Comparison of ENCODE assay signal across 15 cellular contexts in genomic region chr12:123512838-123513665, GRCh38. TPM values are rescaled to one million over a fixed set of nuclear protein-coding genes. Genes with fewer than 3 reads are reported as not detected.
A peak's percentile ranks its signal among the peaks of the same experiment; 100 is the strongest.
DNase-seq lines count a peak whose midpoint lies in the region; ATAC-seq, FAIRE-seq and TF ChIP-seq lines count a peak whose summit lies in the region.
"Had no signal": no experiment of that assay in that cellular context is flagged by ENCODE, and none has a peak within 500 bp of the region (broad histone marks: within the 10 kb centered on the region; RNA-seq: fewer than 3 reads in every experiment).

No MANE protein-coding gene starts in this region.

- H3K27ac ChIP-seq in right atrium auricular region = peak overlapping the region; percentile 84 to 92
- peak overlapping the region; percentile 38 to 43 for H3K27ac ChIP-seq in thoracic aorta

- no peak for FAIRE-seq in GM12892 (lab: Jason Lieb, UNC)
- FAIRE-seq: small intestine had no signal

- H3K4me1 ChIP-seq in right atrium auricular region = peaks cover 0 to 25% of the 10 kb centered on the region in 2 donors
- no peaks in the 10 kb centered on the region for H3K4me1 ChIP-seq in thoracic aorta (ENCODE audit: control insufficient read depth in 1 of 2, low read depth in 2 of 2)

- no peak for ATAC-seq in thoracic aorta (ENCODE audit: insufficient number of reproducible peaks, low FRiP score, low read depth)

- peaks cover 53% of the 10 kb centered on the region for H3K36me3 ChIP-seq in right atrium auricular region
- H3K36me3 ChIP-seq in thoracic aorta = peaks cover 22% of the 10 kb centered on the region

- DNase-seq in DMS 273 (lab: John Stamatoyannopoulos, UW; ENCODE audit: unreplicated experiment) (peak; percentile 18), DMS 273 treated with DMSO at 0.1 percent for 48 hours (lab: John Stamatoyannopoulos, UW) (no peak), SK-N-DZ (ENCODE audit: low spot score) (peak; percentile 32), right atrium auricular region (ENCODE audit: low spot score) (no peak), thoracic aorta (ENCODE audit: low spot score) (no peak), NCI-H1105 (lab: John Stamatoyannopoulos, UW) (no peak), hepatic stellate cell (ENCODE audit: low spot score) (no peak), GM12892 (ENCODE audit: insufficient read length) (no peak)
- DNase-seq: activated CD4-positive, alpha-beta T cell treated with anti-CD3 and anti-CD28 coated beads for 1 hour; anterior cingulate cortex; Caco-2; dorsolateral prefrontal cortex; foreskin fibroblast; NCI-H2081 treated with DMSO at 0.1 percent for 48 hours; small intestine had no signal

- H3K4me3 ChIP-seq in right atrium auricular region (no peak overlapping the region), thoracic aorta (no peak overlapping the region)
- H3K4me3 ChIP-seq: dorsolateral prefrontal cortex had no signal

- H3K9me3 ChIP-seq in right atrium auricular region (no peaks in the 10 kb centered on the region), thoracic aorta (no peaks in the 10 kb centered on the region)
- H3K9me3 ChIP-seq: Caco-2 had no signal

- no peak for TF ChIP-seq POLR2A in GM12892 (IDR thresholded peaks at IDR 0.05; ENCODE audit: low read depth, low read length)

- H3K27me3 ChIP-seq in right atrium auricular region (no peaks in the 10 kb centered on the region), thoracic aorta (replicated peaks; ENCODE audit: insufficient read depth) (no peaks in the 10 kb centered on the region)
- H3K27me3 ChIP-seq: dorsolateral prefrontal cortex had no signal

- TF ChIP-seq CTCF in right atrium auricular region (IDR thresholded peaks at IDR 0.05) (no peak), thoracic aorta (IDR thresholded peaks at IDR 0.05) (no peak)

RNA-seq across cellular contexts. Expression of gene RILPL1, which starts 20.5 kb away (rescaled TPM):
- 6.5 and 10.1 TPM in 2 replicates for polyA plus RNA-seq in SK-N-DZ (2014; cell fraction: cytosol; rRNA removed)
- polyA plus RNA-seq in SK-N-DZ (2014; cell fraction: nucleus; rRNA removed) = 10.5 and 12.5 TPM in 2 replicates
- total RNA-seq in right atrium auricular region (100 to 1,000 TPM in 1 of 2 donors, 10 to 100 TPM in 1; 93.1 to 130 TPM), thoracic aorta (10 to 100 TPM; 29.0 to 49.7 TPM)
- 1.3 TPM for polyA plus RNA-seq in GM12892 (2012; ENCODE audit: missing spikeins)

RNA-seq across cellular contexts. Expression of gene SNRNP35, which starts 55.1 kb away (rescaled TPM):
- 30.5 and 38.9 TPM in 2 replicates for polyA plus RNA-seq in SK-N-DZ (2014; cell fraction: cytosol; rRNA removed)
- 19.8 and 25.5 TPM in 2 replicates for polyA plus RNA-seq in SK-N-DZ (2014; cell fraction: nucleus; rRNA removed)
- total RNA-seq in right atrium auricular region = 10 to 100 TPM; 17.4 to 18.4 TPM
- total RNA-seq in thoracic aorta = 10 to 100 TPM; 27.8 to 73.9 TPM
- 27.1 TPM for polyA plus RNA-seq in GM12892 (2012; ENCODE audit: missing spikeins)

Comparison
In these comparisons a context has a peak if more than half of its experiments do, and no peak if none do; other contexts are left out.
1. DNase-seq: peak in DMS 273 (single experiment) and SK-N-DZ (single experiment); none in DMS 273 treated with DMSO at 0.1 percent for 48 hours (single experiment), right atrium auricular region (single experiment), thoracic aorta (single experiment), NCI-H1105 (single experiment), hepatic stellate cell (single experiment) and GM12892 (single experiment).